Comparison of ENCODE assay signal across 15 cellular contexts in genomic region chr16:85376292-85377095, GRCh38.
A peak's percentile ranks its signal among the peaks of the same experiment; 100 is the strongest.
DNase-seq lines count a peak whose midpoint lies in the region; ATAC-seq and FAIRE-seq lines count a peak whose summit lies in the region.
"Had no signal": no experiment of that assay in that cellular context is flagged by ENCODE, and none has a peak within 500 bp of the region (broad histone marks: within the 10 kb centered on the region; RNA-seq: fewer than 3 reads in every experiment).

No MANE protein-coding gene starts in this region.

- peaks cover 14% of the 10 kb centered on the region for H3F3A ChIP-seq in GM23248 (ENCODE audit: insufficient read depth)

- H3K79me2 ChIP-seq in GM23248 (ENCODE audit: insufficient read depth) = peaks cover 93% of the 10 kb centered on the region

- H3K27me3 ChIP-seq in GM23248 (replicated peaks; ENCODE audit: insufficient read depth) = no peaks in the 10 kb centered on the region
- no peaks in the 10 kb centered on the region for H3K27me3 ChIP-seq in small intestine (ENCODE audit: control insufficient read depth in 2 of 2, insufficient read depth in 2 of 2, low read length in 2 of 2)
- H3K27me3 ChIP-seq: SJSA1 had no signal

- H3K36me3 ChIP-seq in GM23248 (ENCODE audit: low read depth) = no peaks in the 10 kb centered on the region
- H3K36me3 ChIP-seq in small intestine (ENCODE audit: control insufficient read depth in 2 of 2, insufficient read depth in 2 of 2, low read length in 2 of 2) = no peaks in the 10 kb centered on the region
- H3K36me3 ChIP-seq: SJSA1 had no signal

- no peaks in the 10 kb centered on the region for H4K20me1 ChIP-seq in GM23248 (ENCODE audit: insufficient read depth)

- peak; percentile 60 for ATAC-seq in left colon
- ATAC-seq in GM18858 (IDR thresholded peaks at IDR 0.05; ENCODE audit: unreplicated experiment) = no peak
- ATAC-seq in HG03280 (IDR thresholded peaks at IDR 0.05; ENCODE audit: unreplicated experiment) = no peak
- no peak for ATAC-seq in HG02759 (IDR thresholded peaks at IDR 0.05; ENCODE audit: unreplicated experiment)
- ATAC-seq: activated CD4-positive, alpha-beta T cell treated with anti-CD3 and anti-CD28 coated beads for 36 hours had no signal

- H3K9ac ChIP-seq in GM23248 = peak overlapping the region; percentile 44; the same call in 1 of the 2 replicates

- intact Hi-C loops in left colon (cut with DNase I, micrococcal nuclease) = no loop called here

- in situ Hi-C loops in GM23248 (cut with MboI) = no loop called here

- H3K4me2 ChIP-seq in GM23248 (ENCODE audit: unreplicated experiment) = peak overlapping the region; percentile 40

- 0 out of 2 replicates have a peak overlapping the region, but pooled peaks have one; percentile 12 for H3K27ac ChIP-seq in GM23248
- H3K27ac ChIP-seq in caudate nucleus (ENCODE audit: low read depth, low read length) = no peak overlapping the region
- no peak overlapping the region for H3K27ac ChIP-seq in small intestine (ENCODE audit: low read depth in 1 of 2, low read length in 1 of 2)
- H3K27ac ChIP-seq: SJSA1 had no signal

- H2AFZ ChIP-seq in GM23248 = no peak overlapping the region

- no peak overlapping the region for H3K4me3 ChIP-seq in GM23248
- H3K4me3 ChIP-seq in small intestine (ENCODE audit: low read depth in 1 of 2, low read length in 2 of 2) = no peak overlapping the region
- H3K4me3 ChIP-seq: SJSA1 had no signal

- H3K9me2 ChIP-seq in GM23248 (ENCODE audit: insufficient read depth) = no peaks in the 10 kb centered on the region

- FAIRE-seq in small intestine (lab: Jason Lieb, UNC) = no peak
- FAIRE-seq: colon had no signal

- WGBS in GM23248 (ENCODE audit: low coverage in 1 of 2, low lambda C conversion rate in 2 of 2, missing lambda C conversion rate in 2 of 2), 2 experiments = 54 to 56% methylated on average over 23 to 29 of the region's 29 CpGs
- WGBS in small intestine, 3 donors = 53 to 72% (median 63%) methylated on average over 28 to 29 of the region's 29 CpGs

- H3K9me3 ChIP-seq in GM23248 (ENCODE audit: low read depth) (no peaks in the 10 kb centered on the region), small intestine (ENCODE audit: control insufficient read depth, low read depth) (no peaks in the 10 kb centered on the region)
- H3K9me3 ChIP-seq: SJSA1 had no signal

- peaks cover 38% of the 10 kb centered on the region for H3K4me1 ChIP-seq in GM23248 (ENCODE audit: insufficient read depth)
- no peaks in the 10 kb centered on the region for H3K4me1 ChIP-seq in small intestine (ENCODE audit: control insufficient read depth in 2 of 2, insufficient read depth in 1 of 2, low read depth in 1 of 2, low read length in 1 of 2)

- peak; percentile 56 for DNase-seq in GM23248
- DNase-seq in caudate nucleus (lab: John Stamatoyannopoulos, UW) = peak in 48 of 61 donors; percentile 4 to 78 (median 31)
- peak; percentile 70 to 72 for DNase-seq in left colon
- peak; percentile 57 for DNase-seq in small intestine
- DNase-seq in SW480 (ENCODE audit: low spot score) = no peak
- DNase-seq: activated CD4-positive, alpha-beta T cell treated with anti-CD3 and anti-CD28 coated beads for 36 hours; activated gamma-delta T cell treated with Interleukin-2 at 50 U/mL for 16 hours; CD4-positive, CD25-positive, alpha-beta regulatory T cell; NCI-H1092 treated with DMSO at 0.1 percent for 48 hours; NCI-H748 treated with DMSO at 0.1 percent for 48 hours had no signal
